In the genomic region with DNA sequence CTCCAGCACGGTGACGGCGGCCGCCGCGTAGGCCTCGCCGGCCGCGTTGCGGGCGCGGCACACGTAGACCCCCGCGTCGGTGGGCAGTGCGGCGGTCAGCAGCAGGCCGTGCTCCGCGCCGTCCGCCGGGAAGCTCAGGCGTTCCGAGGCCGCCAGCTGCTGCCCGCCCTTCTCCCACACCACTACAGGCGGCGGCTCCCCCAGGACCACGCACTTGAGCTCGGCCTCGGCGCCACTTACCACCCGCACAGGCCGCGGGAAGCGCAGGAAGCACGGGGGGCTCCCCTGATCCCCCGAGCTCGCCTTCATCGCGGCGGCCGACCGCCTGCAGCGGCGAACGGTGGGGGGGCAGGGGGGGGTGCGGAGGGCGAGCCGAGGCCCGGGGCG, we compare ENCODE assay signal across 8 cellular contexts. TPM values are rescaled to one million over a fixed set of nuclear protein-coding genes. Genes with fewer than 3 reads are reported as not detected.
DNase-seq lines count a peak whose midpoint lies in the region; ATAC-seq and TF ChIP-seq lines count a peak whose summit lies in the region.

No MANE protein-coding gene starts in this region.

- H3K4me1 Mint-ChIP-seq in activated CD8-positive, alpha-beta memory T cell treated with anti-CD3 and anti-CD28 coated beads, Interleukin-2, amount 10 ng/mL, durations not matched to agents 7 days and 5 days = no peaks in the 10 kb centered on the region

- H2BK15ac ChIP-seq in neuronal stem cell (ENCODE audit: low read length) = peak overlapping the region; percentile 77

- H3K36me3 Mint-ChIP-seq in activated CD8-positive, alpha-beta memory T cell treated with anti-CD3 and anti-CD28 coated beads, Interleukin-2, amount 10 ng/mL, durations not matched to agents 7 days and 5 days = no peaks in the 10 kb centered on the region

- H2BK120ac ChIP-seq in neuronal stem cell (ENCODE audit: low read depth, low read length) = no peak overlapping the region

- peak overlapping the region; percentile 72 to 89 (median 81) for H3K4me3 ChIP-seq in BLaER1 treated with 17β-estradiol and CSF1 and Interleukin-3, amounts not matched to agents 10 nM and 100 nM
- H3K4me3 ChIP-seq in fibroblast of mammary gland (ENCODE audit: control insufficient read depth, low read depth, low read length) = peak overlapping the region; percentile 53
- H3K4me3 ChIP-seq in neuronal stem cell (ENCODE audit: low read length in 2 of 2) = peak overlapping the region; percentile 86 to 94

- peak overlapping the region; percentile 82 to 97 (median 87) for H3K9ac ChIP-seq in BLaER1 treated with 17β-estradiol and CSF1 and Interleukin-3, amounts not matched to agents 10 nM and 100 nM
- H3K9ac ChIP-seq in neuronal stem cell (ENCODE audit: low read depth, low read length, poor library complexity) = peak overlapping the region; percentile 99

- H3K27me3 ChIP-seq in BLaER1 treated with 17β-estradiol and CSF1 and Interleukin-3, amounts not matched to agents 10 nM and 100 nM = peaks cover 0 to 13% (median 0%) of the 10 kb centered on the region in 11 experiments; a peak in 5 of 22 replicates
- peaks cover 0 to 3% (median 2%) of the 10 kb centered on the region in 3 experiments for H3K27me3 ChIP-seq in neuronal stem cell (ENCODE audit: control insufficient read depth in 3 of 3, insufficient read depth in 3 of 3, low read depth in 1 of 3, low read length in 3 of 3)

- peak overlapping the region; percentile 83 for H2AK5ac ChIP-seq in neuronal stem cell (ENCODE audit: low read depth, low read length)

- peak overlapping the region; percentile 58 for H2BK12ac ChIP-seq in neuronal stem cell (ENCODE audit: low read length)

- H3K4me3 Mint-ChIP-seq in activated CD8-positive, alpha-beta memory T cell treated with anti-CD3 and anti-CD28 coated beads, Interleukin-2, amount 10 ng/mL, durations not matched to agents 7 days and 5 days = no peak overlapping the region

- peak overlapping the region; percentile 98 for H2AFZ ChIP-seq in neuronal stem cell (ENCODE audit: low read length)

- H3K4me2 ChIP-seq in BLaER1 treated with 17β-estradiol and CSF1 and Interleukin-3, amounts not matched to agents 10 nM and 100 nM = peak overlapping the region; percentile 90 to 99 (median 96)
- H3K4me2 ChIP-seq in neuronal stem cell (ENCODE audit: insufficient read depth, low read length, poor library complexity, severe bottlenecking) = peak overlapping the region; percentile 91

- peak overlapping the region; percentile 93 for H3K23ac ChIP-seq in neuronal stem cell (ENCODE audit: low read depth, low read length, poor library complexity)

- peak overlapping the region; percentile 94 for H3K4ac ChIP-seq in neuronal stem cell (ENCODE audit: low read length)

- peak overlapping the region; percentile 100 for H3K18ac ChIP-seq in neuronal stem cell (ENCODE audit: low read length)

- peaks cover 0 to 44% (median 23%) of the 10 kb centered on the region in 11 experiments; a peak in 15 of 22 replicates for H4K20me1 ChIP-seq in BLaER1 treated with 17β-estradiol and CSF1 and Interleukin-3, amounts not matched to agents 10 nM and 100 nM

- H3K27me3 Mint-ChIP-seq in activated CD8-positive, alpha-beta memory T cell treated with anti-CD3 and anti-CD28 coated beads, Interleukin-2, amount 10 ng/mL, durations not matched to agents 7 days and 5 days = peaks cover 33% of the 10 kb centered on the region

- H2BK5ac ChIP-seq in neuronal stem cell (ENCODE audit: low read length) = peak overlapping the region; percentile 50

- WGBS in neuronal stem cell (ENCODE audit: extremely low coverage in 2 of 2, insufficient read length in 2 of 2, insufficient replicate concordance in 1 of 2), 2 donors = no CpG with 5 or more reads among the region's 55 CpGs

- CTCF ChIA-PET in activated CD8-positive, alpha-beta memory T cell treated with anti-CD3 and anti-CD28 coated beads, Interleukin-2, amount 10 ng/mL, durations not matched to agents 7 days and 5 days (lab: Charles Lee) = interaction anchor here (0.9 to 1.7 kb wide), 2 partner anchors 11 to 112 kb away, joined by 3 to 6 read pairs; no protein-coding TSS in a partner anchor

- peak overlapping the region; percentile 99 for H3K14ac ChIP-seq in neuronal stem cell (ENCODE audit: low read length)

- no peak for ATAC-seq in activated CD8-positive, alpha-beta memory T cell treated with anti-CD3 and anti-CD28 coated beads, Interleukin-2, amount 10 ng/mL, durations not matched to agents 7 days and 5 days
- no peak for ATAC-seq in GM18873 (IDR thresholded peaks at IDR 0.05; ENCODE audit: low FRiP score, unreplicated experiment)
- ATAC-seq in GM21367 (IDR thresholded peaks at IDR 0.05; ENCODE audit: unreplicated experiment) = no peak

- no peaks in the 10 kb centered on the region for H3K9me3 Mint-ChIP-seq in activated CD8-positive, alpha-beta memory T cell treated with anti-CD3 and anti-CD28 coated beads, Interleukin-2, amount 10 ng/mL, durations not matched to agents 7 days and 5 days (ENCODE audit: low read depth)

- DNase-seq in RPMI7951 (ENCODE audit: low read depth) = peak; percentile 28
- DNase-seq in fibroblast of mammary gland (ENCODE audit: low read depth) = no peak
- DNase-seq in neuronal stem cell (ENCODE audit: low spot score) = no peak
- no peak for DNase-seq in ureter (ENCODE audit: low spot score)
- no peak for DNase-seq in activated CD8-positive, alpha-beta memory T cell treated with anti-CD3 and anti-CD28 coated beads, Interleukin-2, amount 10 ng/mL, durations not matched to agents 7 days and 5 days

- no peaks in the 10 kb centered on the region for H3K9me3 ChIP-seq in BLaER1 treated with 17β-estradiol and CSF1 and Interleukin-3, amounts not matched to agents 10 nM and 100 nM (replicated peaks in 1 of 11)
- no peaks in the 10 kb centered on the region for H3K9me3 ChIP-seq in neuronal stem cell (replicated peaks in 1 of 2; ENCODE audit: control insufficient read depth in 2 of 2, insufficient read depth in 1 of 2, low read depth in 1 of 2, low read length in 2 of 2)

- no peak overlapping the region for H4K8ac ChIP-seq in neuronal stem cell (ENCODE audit: low read depth, low read length)

- no peak overlapping the region for H3K27ac Mint-ChIP-seq in activated CD8-positive, alpha-beta memory T cell treated with anti-CD3 and anti-CD28 coated beads, Interleukin-2, amount 10 ng/mL, durations not matched to agents 7 days and 5 days

- peak overlapping the region; percentile 71 to 89 (median 81) for H3K27ac ChIP-seq in BLaER1 treated with 17β-estradiol and CSF1 and Interleukin-3, amounts not matched to agents 10 nM and 100 nM
- H3K27ac ChIP-seq in neuronal stem cell (replicated peaks; ENCODE audit: low read length) = peak overlapping the region; percentile 56

- H3K36me3 ChIP-seq in BLaER1 treated with 17β-estradiol and CSF1 and Interleukin-3, amounts not matched to agents 10 nM and 100 nM = peaks cover 0 to 23% (median 14%) of the 10 kb centered on the region in 11 experiments; a peak in 12 of 22 replicates
- H3K36me3 ChIP-seq in neuronal stem cell (replicated peaks in 1 of 2; ENCODE audit: control insufficient read depth in 2 of 2, insufficient read depth in 2 of 2, low read length in 2 of 2) = peaks cover 16 to 41% of the 10 kb centered on the region in 2 donors

- peaks cover 11 to 47% (median 37%) of the 10 kb centered on the region in 10 experiments; a peak in 19 of 20 replicates for H3K4me1 ChIP-seq in BLaER1 treated with 17β-estradiol and CSF1 and Interleukin-3, amounts not matched to agents 10 nM and 100 nM
- H3K4me1 ChIP-seq in neuronal stem cell (ENCODE audit: control insufficient read depth in 2 of 2, insufficient read depth in 1 of 2, low read depth in 1 of 2, low read length in 2 of 2) = peaks cover 9 to 11% of the 10 kb centered on the region in 2 donors

- no peak for TF ChIP-seq CTCF in fibroblast of mammary gland (conservative IDR thresholded peaks at IDR 0.05; ENCODE audit: control insufficient read depth, insufficient read depth, low read depth, low read length)

- peak overlapping the region; percentile 72 for H4K91ac ChIP-seq in neuronal stem cell (ENCODE audit: low read depth, low read length, poor library complexity)

- H3K79me1 ChIP-seq in neuronal stem cell (ENCODE audit: low read depth, low read length) = peaks cover 9% of the 10 kb centered on the region

RNA-seq across cellular contexts. Expression of a gene that starts 0.4 kb away (rescaled TPM):
- 41.5 and 42.8 TPM in 2 replicates for total RNA-seq in RPMI7951 (2014; rRNA removed; shearing (Covaris generic))
- 40.6 TPM for polyA plus RNA-seq in neuronal stem cell (2013, experiment 1 of 2)
- polyA plus RNA-seq in neuronal stem cell (2013, experiment 2 of 2) = 41.4 TPM
- 89.1 TPM for total RNA-seq in ureter
- under 1 TPM in 1 of 2 experiments, not detected in 1; 0.16 TPM for total RNA-seq in activated CD8-positive, alpha-beta memory T cell treated with anti-CD3 and anti-CD28 coated beads, Interleukin-2, amount 10 ng/mL, durations not matched to agents 7 days and 5 days

RNA-seq across cellular contexts. Expression of a gene that starts 1.2 kb away (rescaled TPM):
- total RNA-seq in RPMI7951 (2014; rRNA removed; shearing (Covaris generic)) = 0.10 and 0.12 TPM in 2 replicates
- polyA plus RNA-seq in neuronal stem cell (2013, experiment 1 of 2) = 0.50 TPM
- 0.35 TPM for polyA plus RNA-seq in neuronal stem cell (2013, experiment 2 of 2)
- total RNA-seq in ureter = 0.78 TPM
- total RNA-seq in activated CD8-positive, alpha-beta memory T cell treated with anti-CD3 and anti-CD28 coated beads, Interleukin-2, amount 10 ng/mL, durations not matched to agents 7 days and 5 days = not detected

RNA-seq across cellular contexts. Expression of a gene that starts 26.7 kb away (rescaled TPM):
- total RNA-seq in RPMI7951 (2014; rRNA removed; shearing (Covaris generic)) = 16.8 and 20.7 TPM in 2 replicates
- 12.9 TPM for polyA plus RNA-seq in neuronal stem cell (2013, experiment 1 of 2)
- 12.0 TPM for polyA plus RNA-seq in neuronal stem cell (2013, experiment 2 of 2)
- 39.5 TPM for total RNA-seq in ureter
- 10 to 100 TPM; 27.7 to 30.8 TPM for total RNA-seq in activated CD8-positive, alpha-beta memory T cell treated with anti-CD3 and anti-CD28 coated beads, Interleukin-2, amount 10 ng/mL, durations not matched to agents 7 days and 5 days

RNA-seq across cellular contexts. Expression of a gene that starts 27.1 kb away (rescaled TPM):
- 2.3 and 2.6 TPM in 2 replicates for total RNA-seq in RPMI7951 (2014; rRNA removed; shearing (Covaris generic))
- 2.7 TPM for polyA plus RNA-seq in neuronal stem cell (2013, experiment 1 of 2)
- 1.8 TPM for polyA plus RNA-seq in neuronal stem cell (2013, experiment 2 of 2)
- 6.0 TPM for total RNA-seq in ureter
- total RNA-seq in activated CD8-positive, alpha-beta memory T cell treated with anti-CD3 and anti-CD28 coated beads, Interleukin-2, amount 10 ng/mL, durations not matched to agents 7 days and 5 days = 1 to 10 TPM; 1.8 to 2.8 TPM

RNA-seq across cellular contexts. Expression of a gene that starts 27.3 kb away (rescaled TPM):
- 73.7 and 98.6 TPM in 2 replicates for total RNA-seq in RPMI7951 (2014; rRNA removed; shearing (Covaris generic))
- polyA plus RNA-seq in neuronal stem cell (2013, experiment 1 of 2) = 12.6 TPM
- 12.8 TPM for polyA plus RNA-seq in neuronal stem cell (2013, experiment 2 of 2)
- total RNA-seq in ureter = 49.6 TPM
- total RNA-seq in activated CD8-positive, alpha-beta memory T cell treated with anti-CD3 and anti-CD28 coated beads, Interleukin-2, amount 10 ng/mL, durations not matched to agents 7 days and 5 days = 10 to 100 TPM; 14.2 to 24.4 TPM

Comparison
In these comparisons a context has a peak if more than half of its experiments do, and no peak if none do; other contexts are left out.
1. RNA of a gene that starts 0.4 kb away (total RNA-seq): 89.1 TPM in ureter (single experiment) and 41.5 to 42.8 TPM in RPMI7951; 0.16 TPM in activated CD8-positive, alpha-beta memory T cell treated with anti-CD3 and anti-CD28 coated beads, Interleukin-2, amount 10 ng/mL, durations not matched to agents 7 days and 5 days; every median in the first group is over 10 times any median in the second.
2. Peak in every context shown above with its lines, with median percentiles within 50 percentile points of each other: H3K4me3 ChIP-seq.